35 cellular contexts compared by ENCODE assay signal in the genomic region with DNA sequence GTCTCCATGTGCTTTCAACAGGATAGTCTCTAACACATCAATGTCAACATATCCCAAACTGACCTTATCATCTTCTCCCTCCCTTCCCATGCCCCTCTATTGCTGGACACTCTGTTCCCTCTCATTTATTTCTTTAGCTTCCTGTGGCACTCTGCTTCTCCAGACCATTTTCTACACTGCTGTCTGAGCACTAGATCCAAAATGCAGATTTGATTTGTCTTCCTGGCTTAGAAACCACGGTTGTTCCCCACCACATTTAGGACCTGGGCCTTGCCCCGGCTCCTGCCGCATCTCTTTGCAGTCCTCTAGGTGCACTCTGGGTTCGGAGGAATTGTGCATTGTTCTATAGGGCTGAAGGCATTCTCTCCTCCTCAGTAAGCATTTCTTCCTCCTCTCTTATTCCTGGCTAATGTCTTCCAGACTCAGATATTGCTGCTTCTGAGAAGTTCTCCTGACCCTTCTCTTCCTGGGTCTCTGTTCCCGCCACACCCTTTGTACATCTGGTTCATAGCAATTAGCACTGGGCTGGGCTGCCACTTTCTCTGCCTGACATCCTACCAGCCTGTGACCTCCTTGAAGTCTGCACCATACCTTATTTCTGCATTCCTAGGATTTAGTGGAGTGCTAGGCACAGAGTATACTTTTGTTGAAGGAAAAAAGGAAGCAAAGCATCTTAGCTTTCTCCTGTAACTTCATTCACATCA.
"Had no signal": no experiment of that assay in that cellular context is flagged by ENCODE, and none has a peak within 500 bp of the region (broad histone marks: within the 10 kb centered on the region; RNA-seq: fewer than 3 reads in every experiment).

No MANE protein-coding gene starts in this region.

- H3K36me3 Mint-ChIP-seq: activated CD4-positive, alpha-beta memory T cell treated with anti-CD3 and anti-CD28 coated beads for 36 hours; activated CD8-positive, alpha-beta memory T cell treated with anti-CD3 and anti-CD28 coated beads, Interleukin-2, amount 10 ng/mL, durations not matched to agents 7 days and 5 days had no signal

- H3K27ac Mint-ChIP-seq: activated B cell treated with CpG ODN at 0.5 μM for 24 hours; activated CD4-positive, alpha-beta memory T cell treated with anti-CD3 and anti-CD28 coated beads for 36 hours; activated CD4-positive, alpha-beta T cell treated with anti-CD3 and anti-CD28 coated beads, Interleukin-2, amount 10 ng/mL, durations not matched to agents 24 days and 14 days; activated CD8-positive, alpha-beta memory T cell treated with anti-CD3 and anti-CD28 coated beads, Interleukin-2, amount 10 ng/mL, durations not matched to agents 7 days and 5 days; activated CD8-positive, alpha-beta T cell treated with anti-CD3 and anti-CD28 coated beads, Interleukin-2, amount 10 ng/mL, durations not matched to agents 7 days and 5 days; activated naive CD8-positive, alpha-beta T cell; activated T-cell treated with anti-CD3 and anti-CD28 coated beads, Interleukin-2, amount 50 U/mL, for 24 hours; activated T-helper 17 cell treated with anti-CD3 and anti-CD28 coated beads, Interleukin-2, amount 50 U/mL, for 72 hours; dendritic cell treated with granulocyte-macrophage colony-stimulating factor and Interleukin-4, amounts not matched to agents 40 ng/mL and 50 ng/mL, for 4 days; endodermal cell; T-helper 1 cell treated with Interleukin-12 subunit alpha and Interleukin-12 subunit beta and Interleukin-4 antibody, amounts not matched to agents 30 μg/mL and 1 μg/mL, for 36 hours; T-helper 2 cell treated with Interferon-gamma antibody and Interleukin-4, amounts not matched to agents 5 μg/mL and 100 μg/mL, for 36 hours had no signal

- H3K4me3 ChIP-seq: coronary artery, dorsolateral prefrontal cortex, gastrocnemius medialis had no signal

- H3K27me3 ChIP-seq: brain microvascular endothelial cell, dorsolateral prefrontal cortex, gastrocnemius medialis had no signal

- H3K4me3 Mint-ChIP-seq: activated B cell treated with CpG ODN at 0.5 μM for 24 hours; activated CD4-positive, alpha-beta memory T cell treated with anti-CD3 and anti-CD28 coated beads for 36 hours; activated CD4-positive, alpha-beta T cell treated with anti-CD3 and anti-CD28 coated beads, Interleukin-2, amount 10 ng/mL, durations not matched to agents 24 days and 14 days; activated CD8-positive, alpha-beta memory T cell treated with anti-CD3 and anti-CD28 coated beads, Interleukin-2, amount 10 ng/mL, durations not matched to agents 7 days and 5 days; activated CD8-positive, alpha-beta T cell treated with anti-CD3 and anti-CD28 coated beads, Interleukin-2, amount 10 ng/mL, durations not matched to agents 7 days and 5 days; activated naive CD8-positive, alpha-beta T cell; activated T-cell treated with anti-CD3 and anti-CD28 coated beads, Interleukin-2, amount 50 U/mL, for 24 hours; activated T-helper 17 cell treated with anti-CD3 and anti-CD28 coated beads, Interleukin-2, amount 50 U/mL, for 72 hours; central memory CD8-positive, alpha-beta T cell; dendritic cell treated with granulocyte-macrophage colony-stimulating factor and Interleukin-4, amounts not matched to agents 40 ng/mL and 50 ng/mL, for 4 days; endodermal cell; T-cell; T-helper 1 cell treated with Interleukin-12 subunit alpha and Interleukin-12 subunit beta and Interleukin-4 antibody, amounts not matched to agents 30 μg/mL and 1 μg/mL, for 36 hours; T-helper 2 cell treated with Interferon-gamma antibody and Interleukin-4, amounts not matched to agents 5 μg/mL and 100 μg/mL, for 36 hours had no signal

- ATAC-seq: activated CD4-positive, CD25-positive, alpha-beta regulatory T cell treated with anti-CD3 and anti-CD28 coated beads, Interleukin-2, amount 50 U/mL, for 24 hours; activated CD8-positive, alpha-beta memory T cell treated with anti-CD3 and anti-CD28 coated beads, Interleukin-2, amount 10 ng/mL, durations not matched to agents 7 days and 5 days; activated CD8-positive, alpha-beta T cell treated with anti-CD3 and anti-CD28 coated beads, Interleukin-2, amount 10 ng/mL, durations not matched to agents 7 days and 5 days; activated T-helper 17 cell treated with anti-CD3 and anti-CD28 coated beads, Interleukin-2, amount 50 U/mL, for 72 hours; esophagus mucosa; gastrocnemius medialis; T-cell had no signal

- H3K4me1 Mint-ChIP-seq: activated B cell treated with CpG ODN at 0.5 μM for 24 hours; activated CD4-positive, alpha-beta T cell treated with anti-CD3 and anti-CD28 coated beads, Interleukin-2, amount 10 ng/mL, durations not matched to agents 24 days and 14 days; activated T-helper 17 cell treated with anti-CD3 and anti-CD28 coated beads, Interleukin-2, amount 50 U/mL, for 72 hours; central memory CD8-positive, alpha-beta T cell; endodermal cell; T-cell had no signal

- H3K36me3 ChIP-seq: brain microvascular endothelial cell had no signal

- H3K9me3 Mint-ChIP-seq: activated B cell treated with CpG ODN at 0.5 μM for 24 hours; activated CD4-positive, alpha-beta memory T cell treated with anti-CD3 and anti-CD28 coated beads for 36 hours; activated CD4-positive, alpha-beta T cell treated with anti-CD3 and anti-CD28 coated beads, Interleukin-2, amount 10 ng/mL, durations not matched to agents 24 days and 14 days; activated T-cell treated with anti-CD3 and anti-CD28 coated beads, Interleukin-2, amount 50 U/mL, for 24 hours; activated T-helper 17 cell treated with anti-CD3 and anti-CD28 coated beads, Interleukin-2, amount 50 U/mL, for 72 hours; central memory CD8-positive, alpha-beta T cell; dendritic cell treated with granulocyte-macrophage colony-stimulating factor and Interleukin-4, amounts not matched to agents 40 ng/mL and 50 ng/mL, for 4 days; endodermal cell; T-cell; T-helper 1 cell treated with Interleukin-12 subunit alpha and Interleukin-12 subunit beta and Interleukin-4 antibody, amounts not matched to agents 30 μg/mL and 1 μg/mL, for 36 hours; T-helper 2 cell treated with Interferon-gamma antibody and Interleukin-4, amounts not matched to agents 5 μg/mL and 100 μg/mL, for 36 hours had no signal

- DNase-seq: activated B cell treated with CpG ODN at 0.5 μM for 24 hours; activated CD4-positive, alpha-beta memory T cell treated with anti-CD3 and anti-CD28 coated beads for 36 hours; activated CD4-positive, alpha-beta T cell treated with anti-CD3 and anti-CD28 coated beads, Interleukin-2, amount 10 ng/mL, durations not matched to agents 24 days and 14 days; activated CD8-positive, alpha-beta memory T cell treated with anti-CD3 and anti-CD28 coated beads, Interleukin-2, amount 10 ng/mL, durations not matched to agents 7 days and 5 days; activated CD8-positive, alpha-beta memory T cell treated with anti-CD3 and anti-CD28 coated beads, Interleukin-2, amount 50 U/mL, for 4 hours; activated CD8-positive, alpha-beta T cell treated with anti-CD3 and anti-CD28 coated beads, Interleukin-2, amount 10 ng/mL, durations not matched to agents 7 days and 5 days; activated effector memory CD4-positive, alpha-beta T cell treated with Interleukin-2 at 50 U/mL for 16 hours; activated gamma-delta T cell treated with Interleukin-2 at 50 U/mL for 16 hours; activated naive CD4-positive, alpha-beta T cell treated with anti-CD3 and anti-CD28 coated beads, Interleukin-2, amount 50 U/mL, for 16 hours; activated naive CD4-positive, alpha-beta T cell treated with Interleukin-2 at 50 U/mL for 16 hours; activated T-cell treated with anti-CD3 and anti-CD28 coated beads, Interleukin-2, amount 50 U/mL, for 24 hours; amniotic stem cell; anterior cingulate cortex; brain microvascular endothelial cell; dorsolateral prefrontal cortex; effector memory CD4-positive, alpha-beta T cell; endodermal cell; foreskin fibroblast; gastrocnemius medialis; glutamatergic neuron; SW 1271; T-cell; T1000; WERI-Rb-1 had no signal

- H3K27me3 Mint-ChIP-seq: activated B cell treated with CpG ODN at 0.5 μM for 24 hours; activated CD4-positive, alpha-beta memory T cell treated with anti-CD3 and anti-CD28 coated beads for 36 hours; activated CD4-positive, alpha-beta T cell treated with anti-CD3 and anti-CD28 coated beads, Interleukin-2, amount 10 ng/mL, durations not matched to agents 24 days and 14 days; activated CD8-positive, alpha-beta memory T cell treated with anti-CD3 and anti-CD28 coated beads, Interleukin-2, amount 10 ng/mL, durations not matched to agents 7 days and 5 days; activated naive CD8-positive, alpha-beta T cell; activated T-cell treated with anti-CD3 and anti-CD28 coated beads, Interleukin-2, amount 50 U/mL, for 24 hours; activated T-helper 17 cell treated with anti-CD3 and anti-CD28 coated beads, Interleukin-2, amount 50 U/mL, for 72 hours; central memory CD8-positive, alpha-beta T cell; dendritic cell treated with granulocyte-macrophage colony-stimulating factor and Interleukin-4, amounts not matched to agents 40 ng/mL and 50 ng/mL, for 4 days; T-cell had no signal

- H3K27ac ChIP-seq: brain microvascular endothelial cell, coronary artery, dorsolateral prefrontal cortex, WERI-Rb-1 had no signal

- FAIRE-seq: astrocyte, bronchial epithelial cell had no signal

- H3K9me3 ChIP-seq: gastrocnemius medialis had no signal
